Comparison of ENCODE assay signal across 23 cellular contexts in genomic region chr1:206098242-206098919, GRCh38. TPM values are rescaled to one million over a fixed set of nuclear protein-coding genes. Genes with fewer than 3 reads are reported as not detected.
"Had no signal": no experiment of that assay in that cellular context is flagged by ENCODE, and none has a peak within 500 bp of the region (broad histone marks: within the 10 kb centered on the region; RNA-seq: fewer than 3 reads in every experiment).

No MANE protein-coding gene starts in this region.

- H3K36me3 ChIP-seq: heart left ventricle, upper lobe of left lung had no signal

- H3K4me3 Mint-ChIP-seq: activated CD4-positive, alpha-beta memory T cell treated with anti-CD3 and anti-CD28 coated beads for 36 hours; activated naive CD4-positive, alpha-beta T cell treated with anti-CD3 and anti-CD28 coated beads for 36 hours; activated T-cell treated with anti-CD3 and anti-CD28 coated beads, Interleukin-2, amount 50 U/mL, for 72 hours; dendritic cell treated with granulocyte-macrophage colony-stimulating factor and Interleukin-4, amounts not matched to agents 40 ng/mL and 50 ng/mL, for 4 days; nephron progenitor cell had no signal

- H3K4me3 ChIP-seq: heart left ventricle, upper lobe of left lung had no signal

- H3K9me3 ChIP-seq: heart left ventricle, upper lobe of left lung had no signal

- DNase-seq: activated CD4-positive, alpha-beta memory T cell treated with anti-CD3 and anti-CD28 coated beads for 36 hours; activated CD4-positive, alpha-beta T cell treated with anti-CD3 and anti-CD28 coated beads for 48 hours; activated effector memory CD4-positive, alpha-beta T cell treated with Interleukin-2 at 50 U/mL for 16 hours; activated naive CD4-positive, alpha-beta T cell treated with anti-CD3 and anti-CD28 coated beads for 36 hours; activated T-cell treated with anti-CD3 and anti-CD28 coated beads, Interleukin-2, amount 50 U/mL, for 72 hours; effector CD4-positive, alpha-beta T cell; heart left ventricle; islet precursor cell; left cardiac atrium; nephron progenitor cell; nucleus accumbens; right cardiac atrium; stimulated activated CD4-positive, alpha-beta T cell treated with anti-CD3 and anti-CD28 coated beads, Interleukin-4, amount 100 ng/mL, for 24 hours; stimulated activated naive CD8-positive, alpha-beta T cell treated with anti-CD3 and anti-CD28 coated beads, Interleukin-15, Interleukin-2, amounts not matched to agents 100 U/mL and 50 U/mL, for 24 hours; upper lobe of left lung had no signal

- H3K27ac Mint-ChIP-seq: activated CD4-positive, alpha-beta memory T cell treated with anti-CD3 and anti-CD28 coated beads for 36 hours; activated naive CD4-positive, alpha-beta T cell treated with anti-CD3 and anti-CD28 coated beads for 36 hours; activated T-cell treated with anti-CD3 and anti-CD28 coated beads, Interleukin-2, amount 50 U/mL, for 72 hours; dendritic cell treated with granulocyte-macrophage colony-stimulating factor and Interleukin-4, amounts not matched to agents 40 ng/mL and 50 ng/mL, for 4 days; nephron progenitor cell had no signal

- H3K36me3 Mint-ChIP-seq: activated CD4-positive, alpha-beta memory T cell treated with anti-CD3 and anti-CD28 coated beads for 36 hours had no signal

- H3K27me3 ChIP-seq: upper lobe of left lung had no signal

- H3K9me3 Mint-ChIP-seq: activated CD4-positive, alpha-beta memory T cell treated with anti-CD3 and anti-CD28 coated beads for 36 hours; activated naive CD4-positive, alpha-beta T cell treated with anti-CD3 and anti-CD28 coated beads for 36 hours; activated T-cell treated with anti-CD3 and anti-CD28 coated beads, Interleukin-2, amount 50 U/mL, for 72 hours; dendritic cell treated with granulocyte-macrophage colony-stimulating factor and Interleukin-4, amounts not matched to agents 40 ng/mL and 50 ng/mL, for 4 days; nephron progenitor cell had no signal

- H3K27ac ChIP-seq: heart left ventricle, parathyroid adenoma, upper lobe of left lung had no signal

- H3K4me1 ChIP-seq: parathyroid adenoma had no signal

RNA-seq across cellular contexts. Expression of gene AVPR1B, which starts 18.8 kb away (rescaled TPM):
- total RNA-seq: activated CD4-positive, alpha-beta memory T cell treated with anti-CD3 and anti-CD28 coated beads for 36 hours; activated naive CD4-positive, alpha-beta T cell treated with anti-CD3 and anti-CD28 coated beads for 36 hours; activated T-cell treated with anti-CD3 and anti-CD28 coated beads, Interleukin-2, amount 50 U/mL, for 72 hours; epithelial cell of proximal tubule; fibroblast of villous mesenchyme; heart left ventricle; left cardiac atrium; liver; mononuclear cell; pulmonary artery endothelial cell; right cardiac atrium; subcutaneous adipose tissue; upper lobe of left lung had no signal
- polyA plus RNA-seq: heart left ventricle, liver had no signal

RNA-seq across cellular contexts. Expression of gene RHEX, which starts 45.4 kb away (rescaled TPM):
- total RNA-seq: activated CD4-positive, alpha-beta memory T cell treated with anti-CD3 and anti-CD28 coated beads for 36 hours; activated naive CD4-positive, alpha-beta T cell treated with anti-CD3 and anti-CD28 coated beads for 36 hours; activated T-cell treated with anti-CD3 and anti-CD28 coated beads, Interleukin-2, amount 50 U/mL, for 72 hours; fibroblast of villous mesenchyme; mononuclear cell; pulmonary artery endothelial cell had no signal
- polyA plus RNA-seq: right cardiac atrium had no signal
